1 cellular context compared by ENCODE assay signal in the genomic region with DNA sequence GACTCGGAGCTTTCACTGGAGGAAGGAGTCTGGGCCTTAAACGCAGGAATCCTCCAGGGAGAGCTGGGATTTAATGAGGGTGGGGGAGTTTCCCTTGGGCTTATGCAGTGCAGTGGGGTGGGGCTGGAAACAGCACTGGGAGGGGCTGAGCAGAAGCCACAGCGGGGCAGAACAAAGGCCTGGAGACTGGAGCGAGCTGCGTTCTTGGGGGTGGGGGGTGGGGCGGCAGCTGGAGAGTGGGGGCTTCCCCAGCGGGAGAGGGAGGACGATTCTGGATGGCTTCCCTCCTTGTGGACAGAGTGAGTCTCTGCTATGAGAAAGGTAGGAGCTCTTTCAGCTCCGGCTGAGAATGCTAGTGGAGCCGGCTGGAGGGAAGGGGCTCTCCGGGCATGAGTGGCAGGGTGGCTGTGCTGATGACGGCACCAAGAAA.
TF ChIP-seq lines count a peak whose summit lies in the region.

No MANE protein-coding gene starts in this region.

TF ChIP-seq in GM23338, 12 proteins besides CTCF, POLR2A, EP300 and RAD21:
- no peak for TF ChIP-seq ZNF331 (CRISPR knock-in tag; IDR thresholded peaks at IDR 0.05; ENCODE audit: low read depth)
- TF ChIP-seq, protein P1, sequence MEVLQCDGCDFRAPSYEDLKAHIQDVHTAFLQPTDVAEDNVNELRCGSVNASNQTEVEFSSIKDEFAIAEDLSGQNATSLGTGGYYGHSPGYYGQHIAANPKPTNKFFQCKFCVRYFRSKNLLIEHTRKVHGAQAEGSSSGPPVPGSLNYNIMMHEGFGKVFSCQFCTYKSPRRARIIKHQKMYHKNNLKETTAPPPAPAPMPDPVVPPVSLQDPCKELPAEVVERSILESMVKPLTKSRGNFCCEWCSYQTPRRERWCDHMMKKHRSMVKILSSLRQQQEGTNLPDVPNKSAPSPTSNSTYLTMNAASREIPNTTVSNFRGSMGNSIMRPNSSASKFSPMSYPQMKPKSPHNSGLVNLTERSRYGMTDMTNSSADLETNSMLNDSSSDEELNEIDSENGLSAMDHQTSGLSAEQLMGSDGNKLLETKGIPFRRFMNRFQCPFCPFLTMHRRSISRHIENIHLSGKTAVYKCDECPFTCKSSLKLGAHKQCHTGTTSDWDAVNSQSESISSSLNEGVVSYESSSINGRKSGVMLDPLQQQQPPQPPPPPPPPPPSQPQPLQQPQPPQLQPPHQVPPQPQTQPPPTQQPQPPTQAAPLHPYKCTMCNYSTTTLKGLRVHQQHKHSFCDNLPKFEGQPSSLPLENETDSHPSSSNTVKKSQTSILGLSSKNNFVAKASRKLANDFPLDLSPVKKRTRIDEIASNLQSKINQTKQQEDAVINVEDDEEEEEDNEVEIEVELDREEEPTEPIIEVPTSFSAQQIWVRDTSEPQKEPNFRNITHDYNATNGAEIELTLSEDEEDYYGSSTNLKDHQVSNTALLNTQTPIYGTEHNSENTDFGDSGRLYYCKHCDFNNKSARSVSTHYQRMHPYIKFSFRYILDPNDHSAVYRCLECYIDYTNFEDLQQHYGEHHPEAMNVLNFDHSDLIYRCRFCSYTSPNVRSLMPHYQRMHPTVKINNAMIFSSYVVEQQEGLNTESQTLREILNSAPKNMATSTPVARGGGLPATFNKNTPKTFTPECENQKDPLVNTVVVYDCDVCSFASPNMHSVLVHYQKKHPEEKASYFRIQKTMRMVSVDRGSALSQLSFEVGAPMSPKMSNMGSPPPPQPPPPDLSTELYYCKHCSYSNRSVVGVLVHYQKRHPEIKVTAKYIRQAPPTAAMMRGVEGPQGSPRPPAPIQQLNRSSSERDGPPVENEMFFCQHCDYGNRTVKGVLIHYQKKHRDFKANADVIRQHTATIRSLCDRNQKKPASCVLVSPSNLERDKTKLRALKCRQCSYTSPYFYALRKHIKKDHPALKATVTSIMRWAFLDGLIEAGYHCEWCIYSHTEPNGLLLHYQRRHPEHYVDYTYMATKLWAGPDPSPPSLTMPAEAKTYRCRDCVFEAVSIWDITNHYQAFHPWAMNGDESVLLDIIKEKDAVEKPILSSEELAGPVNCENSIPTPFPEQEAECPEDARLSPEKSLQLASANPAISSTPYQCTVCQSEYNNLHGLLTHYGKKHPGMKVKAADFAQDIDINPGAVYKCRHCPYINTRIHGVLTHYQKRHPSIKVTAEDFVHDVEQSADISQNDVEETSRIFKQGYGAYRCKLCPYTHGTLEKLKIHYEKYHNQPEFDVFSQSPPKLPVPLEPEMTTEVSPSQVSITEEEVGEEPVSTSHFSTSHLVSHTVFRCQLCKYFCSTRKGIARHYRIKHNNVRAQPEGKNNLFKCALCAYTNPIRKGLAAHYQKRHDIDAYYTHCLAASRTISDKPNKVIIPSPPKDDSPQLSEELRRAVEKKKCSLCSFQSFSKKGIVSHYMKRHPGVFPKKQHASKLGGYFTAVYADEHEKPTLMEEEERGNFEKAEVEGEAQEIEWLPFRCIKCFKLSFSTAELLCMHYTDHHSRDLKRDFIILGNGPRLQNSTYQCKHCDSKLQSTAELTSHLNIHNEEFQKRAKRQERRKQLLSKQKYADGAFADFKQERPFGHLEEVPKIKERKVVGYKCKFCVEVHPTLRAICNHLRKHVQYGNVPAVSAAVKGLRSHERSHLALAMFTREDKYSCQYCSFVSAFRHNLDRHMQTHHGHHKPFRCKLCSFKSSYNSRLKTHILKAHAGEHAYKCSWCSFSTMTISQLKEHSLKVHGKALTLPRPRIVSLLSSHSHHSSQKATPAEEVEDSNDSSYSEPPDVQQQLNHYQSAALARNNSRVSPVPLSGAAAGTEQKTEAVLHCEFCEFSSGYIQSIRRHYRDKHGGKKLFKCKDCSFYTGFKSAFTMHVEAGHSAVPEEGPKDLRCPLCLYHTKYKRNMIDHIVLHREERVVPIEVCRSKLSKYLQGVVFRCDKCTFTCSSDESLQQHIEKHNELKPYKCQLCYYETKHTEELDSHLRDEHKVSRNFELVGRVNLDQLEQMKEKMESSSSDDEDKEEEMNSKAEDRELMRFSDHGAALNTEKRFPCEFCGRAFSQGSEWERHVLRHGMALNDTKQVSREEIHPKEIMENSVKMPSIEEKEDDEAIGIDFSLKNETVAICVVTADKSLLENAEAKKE (CRISPR knock-in tag; IDR thresholded peaks at IDR 0.05): no peak
- TF ChIP-seq NANOG (IDR thresholded peaks at IDR 0.05; ENCODE audit: borderline replicate concordance): no peak
- TF ChIP-seq, protein P2, sequence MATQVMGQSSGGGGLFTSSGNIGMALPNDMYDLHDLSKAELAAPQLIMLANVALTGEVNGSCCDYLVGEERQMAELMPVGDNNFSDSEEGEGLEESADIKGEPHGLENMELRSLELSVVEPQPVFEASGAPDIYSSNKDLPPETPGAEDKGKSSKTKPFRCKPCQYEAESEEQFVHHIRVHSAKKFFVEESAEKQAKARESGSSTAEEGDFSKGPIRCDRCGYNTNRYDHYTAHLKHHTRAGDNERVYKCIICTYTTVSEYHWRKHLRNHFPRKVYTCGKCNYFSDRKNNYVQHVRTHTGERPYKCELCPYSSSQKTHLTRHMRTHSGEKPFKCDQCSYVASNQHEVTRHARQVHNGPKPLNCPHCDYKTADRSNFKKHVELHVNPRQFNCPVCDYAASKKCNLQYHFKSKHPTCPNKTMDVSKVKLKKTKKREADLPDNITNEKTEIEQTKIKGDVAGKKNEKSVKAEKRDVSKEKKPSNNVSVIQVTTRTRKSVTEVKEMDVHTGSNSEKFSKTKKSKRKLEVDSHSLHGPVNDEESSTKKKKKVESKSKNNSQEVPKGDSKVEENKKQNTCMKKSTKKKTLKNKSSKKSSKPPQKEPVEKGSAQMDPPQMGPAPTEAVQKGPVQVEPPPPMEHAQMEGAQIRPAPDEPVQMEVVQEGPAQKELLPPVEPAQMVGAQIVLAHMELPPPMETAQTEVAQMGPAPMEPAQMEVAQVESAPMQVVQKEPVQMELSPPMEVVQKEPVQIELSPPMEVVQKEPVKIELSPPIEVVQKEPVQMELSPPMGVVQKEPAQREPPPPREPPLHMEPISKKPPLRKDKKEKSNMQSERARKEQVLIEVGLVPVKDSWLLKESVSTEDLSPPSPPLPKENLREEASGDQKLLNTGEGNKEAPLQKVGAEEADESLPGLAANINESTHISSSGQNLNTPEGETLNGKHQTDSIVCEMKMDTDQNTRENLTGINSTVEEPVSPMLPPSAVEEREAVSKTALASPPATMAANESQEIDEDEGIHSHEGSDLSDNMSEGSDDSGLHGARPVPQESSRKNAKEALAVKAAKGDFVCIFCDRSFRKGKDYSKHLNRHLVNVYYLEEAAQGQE (IDR thresholded peaks at IDR 0.05; ENCODE audit: unreplicated experiment): no peak
- TF ChIP-seq POLR2AphosphoS5 (IDR thresholded peaks at IDR 0.05; ENCODE audit: low read depth): no peak
- no peak for TF ChIP-seq ZNF114 (CRISPR knock-in tag; IDR thresholded peaks at IDR 0.05)
- no peak for TF ChIP-seq EZH2phosphoT487 (IDR thresholded peaks at IDR 0.05; ENCODE audit: unreplicated experiment)
- no peak for TF ChIP-seq STAT1 (IDR thresholded peaks at IDR 0.05; ENCODE audit: unreplicated experiment)
- no peak for TF ChIP-seq CREB1 (CRISPR knock-in tag; IDR thresholded peaks at IDR 0.05; ENCODE audit: low read depth)
- TF ChIP-seq EZH2 (IDR thresholded peaks at IDR 0.05; ENCODE audit: low read depth, unreplicated experiment): no peak
- TF ChIP-seq, protein P3, sequence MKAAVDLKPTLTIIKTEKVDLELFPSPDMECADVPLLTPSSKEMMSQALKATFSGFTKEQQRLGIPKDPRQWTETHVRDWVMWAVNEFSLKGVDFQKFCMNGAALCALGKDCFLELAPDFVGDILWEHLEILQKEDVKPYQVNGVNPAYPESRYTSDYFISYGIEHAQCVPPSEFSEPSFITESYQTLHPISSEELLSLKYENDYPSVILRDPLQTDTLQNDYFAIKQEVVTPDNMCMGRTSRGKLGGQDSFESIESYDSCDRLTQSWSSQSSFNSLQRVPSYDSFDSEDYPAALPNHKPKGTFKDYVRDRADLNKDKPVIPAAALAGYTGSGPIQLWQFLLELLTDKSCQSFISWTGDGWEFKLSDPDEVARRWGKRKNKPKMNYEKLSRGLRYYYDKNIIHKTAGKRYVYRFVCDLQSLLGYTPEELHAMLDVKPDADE (IDR thresholded peaks at IDR 0.05): no peak
- TF ChIP-seq JUNB (IDR thresholded peaks at IDR 0.05; ENCODE audit: unreplicated experiment): no peak
